In genomic region chr2:184956856-184957255, GRCh38 we compare ENCODE assay signal across 36 cellular contexts.
DNase-seq lines count a peak whose midpoint lies in the region; ATAC-seq, FAIRE-seq and TF ChIP-seq lines count a peak whose summit lies in the region.
"Had no signal": no experiment of that assay in that cellular context is flagged by ENCODE, and none has a peak within 500 bp of the region (broad histone marks: within the 10 kb centered on the region; RNA-seq: fewer than 3 reads in every experiment).

No MANE protein-coding gene starts in this region.

- H2BK20ac ChIP-seq in IMR-90 (ENCODE audit: low read depth, low read length), result no peak overlapping the region

- H3K27me3 ChIP-seq in HepG2 (ENCODE audit: control insufficient read depth in 1 of 2, insufficient read depth in 2 of 2, low read length in 2 of 2) (no peaks in the 10 kb centered on the region), right lobe of liver (no peaks in the 10 kb centered on the region), IMR-90 (ENCODE audit: control insufficient read depth, insufficient read depth, low read length) (no peaks in the 10 kb centered on the region), K562 (ENCODE audit: control insufficient read depth in 2 of 2, insufficient read depth in 2 of 2, low read length in 2 of 2) (no peaks in the 10 kb centered on the region)
- H3K27me3 ChIP-seq: BE2C; BLaER1; BLaER1 treated with 17β-estradiol and CSF1 and Interleukin-3, amounts not matched to agents 10 nM and 100 nM had no signal

- DNase-seq in HepG2 (ENCODE audit: low spot score) (no peak), right lobe of liver (no peak), A549 (ENCODE audit: low read depth in 1 of 2, low spot score in 1 of 2) (no peak), IMR-90 (no peak), K562 (ENCODE audit: extremely low read depth in 1 of 4, low spot score in 3 of 4) (no peak), NCI-H2227 treated with DMSO at 0.1 percent for 48 hours (lab: John Stamatoyannopoulos, UW) (no peak), NCI-H69 (lab: John Stamatoyannopoulos, UW) (no peak)
- no peak for DNase-seq in activated T-cell treated with anti-CD3 and anti-CD28 coated beads, Interleukin-2, amount 50 U/mL, for 4 hours
- DNase-seq: 8988T; ACHN; AML-193; BE2C; C1 segment of cervical spinal cord; Caco-2; Calu3; CD4-positive, alpha-beta memory T cell; CD4-positive, alpha-beta T cell; CD4-positive, CD25-positive, alpha-beta regulatory T cell; CD8-positive, alpha-beta memory T cell; CD8-positive, alpha-beta T cell; COR-L47; DMS 273 treated with DMSO at 0.1 percent for 48 hours; DMS153; DMS53; DMS79; DMS79 treated with DMSO at 0.1 percent for 48 hours; DND-41; EL had no signal

- no peak overlapping the region for H2AK9ac ChIP-seq in IMR-90 (replicated peaks; ENCODE audit: low read depth, low read length, poor library complexity)

- TF ChIP-seq CTCF in HepG2 (CRISPR knock-in tag; IDR thresholded peaks at IDR 0.05) (no peak), right lobe of liver (IDR thresholded peaks at IDR 0.05) (no peak), A549 (IDR thresholded peaks at IDR 0.05) (no peak), IMR-90 (conservative IDR thresholded peaks at IDR 0.05; ENCODE audit: low read depth, low read length) (no peak), K562 (IDR thresholded peaks at IDR 0.05 in 2 of 3, conservative IDR thresholded peaks at IDR 0.05 in 1 of 3; ENCODE audit: insufficient read depth in 2 of 3, low read depth in 1 of 3, low read length in 3 of 3) (no peak)

- no peak overlapping the region for H3K18ac ChIP-seq in IMR-90 (ENCODE audit: low read depth, low read length)

- no peak overlapping the region for H3K4me3 Mint-ChIP-seq in activated T-cell treated with anti-CD3 and anti-CD28 coated beads, Interleukin-2, amount 50 U/mL, for 4 hours
- H3K4me3 Mint-ChIP-seq: B cell; CD14-positive monocyte; CD4-positive, alpha-beta memory T cell; CD4-positive, alpha-beta T cell; CD4-positive, CD25-positive, alpha-beta regulatory T cell; CD8-positive, alpha-beta memory T cell; CD8-positive, alpha-beta T cell had no signal

- H3K27me3 Mint-ChIP-seq in activated T-cell treated with anti-CD3 and anti-CD28 coated beads, Interleukin-2, amount 50 U/mL, for 4 hours (ENCODE audit: low read depth), result no peaks in the 10 kb centered on the region
- H3K27me3 Mint-ChIP-seq: B cell; CD4-positive, alpha-beta memory T cell; CD4-positive, alpha-beta T cell; CD4-positive, CD25-positive, alpha-beta regulatory T cell; CD8-positive, alpha-beta memory T cell had no signal

- no peak overlapping the region for H2BK120ac ChIP-seq in IMR-90 (ENCODE audit: low read depth, low read length)

- H3K27ac ChIP-seq in HepG2 (ENCODE audit: extremely low read length, insufficient read depth, low read length) (no peak overlapping the region), right lobe of liver (no peak overlapping the region), A549 (no peak overlapping the region), IMR-90 (ENCODE audit: insufficient read depth, low read length) (no peak overlapping the region), K562 (ENCODE audit: extremely low read depth, low read depth, low read length) (no peak overlapping the region)
- H3K27ac ChIP-seq: 22Rv1; BLaER1; BLaER1 treated with 17β-estradiol and CSF1 and Interleukin-3, amounts not matched to agents 10 nM and 100 nM; C4-2B had no signal

- no peak overlapping the region for H4K91ac ChIP-seq in IMR-90 (ENCODE audit: insufficient read depth, low read depth, low read length)

- in situ Hi-C loops in HepG2 (cut with HindIII; ENCODE audit: extremely low pct_ligation_motif_present, low pct_unique_long_range_greater_than_20kb), result no loop called here
- in situ Hi-C loops in IMR-90 (cut with MboI; ENCODE audit: low sequenced_read_pairs), result no loop called here
- in situ Hi-C loops in K562 (cut with MboI), result no loop called here

- H3K79me1 ChIP-seq in IMR-90 (ENCODE audit: low read depth in 1 of 2, low read length in 2 of 2), result no peaks in the 10 kb centered on the region

- H2BK5ac ChIP-seq in IMR-90 (ENCODE audit: low read depth, low read length, poor library complexity, severe bottlenecking), result no peak overlapping the region

- no peak overlapping the region for H3K4me2 ChIP-seq in HepG2 (ENCODE audit: low read depth, low read length)
- no peak overlapping the region for H3K4me2 ChIP-seq in A549
- H3K4me2 ChIP-seq in IMR-90 (ENCODE audit: low read depth, low read length), result no peak overlapping the region
- no peak overlapping the region for H3K4me2 ChIP-seq in K562 (ENCODE audit: insufficient read depth, low read length)
- H3K4me2 ChIP-seq: BLaER1; BLaER1 treated with 17β-estradiol and CSF1 and Interleukin-3, amounts not matched to agents 10 nM and 100 nM had no signal

- no peak overlapping the region for H3K14ac ChIP-seq in IMR-90 (replicated peaks; ENCODE audit: low read depth, low read length)

- H3K36me3 ChIP-seq in HepG2 (replicated peaks in 1 of 2; ENCODE audit: control insufficient read depth in 1 of 2, insufficient read depth in 2 of 2, low read length in 2 of 2) (no peaks in the 10 kb centered on the region), right lobe of liver (no peaks in the 10 kb centered on the region), IMR-90 (ENCODE audit: control insufficient read depth, insufficient read depth, low read length) (no peaks in the 10 kb centered on the region), K562 (ENCODE audit: control insufficient read depth, insufficient read depth, low read length) (no peaks in the 10 kb centered on the region)
- H3K36me3 ChIP-seq: BE2C; BLaER1; BLaER1 treated with 17β-estradiol and CSF1 and Interleukin-3, amounts not matched to agents 10 nM and 100 nM had no signal

- no peak overlapping the region for H2BK15ac ChIP-seq in IMR-90 (ENCODE audit: low read depth, low read length)

- POLR2A ChIA-PET in HepG2 (lab: Yijun Ruan, JAX), result no interaction called here
- POLR2A ChIA-PET in A549 (lab: Yijun Ruan, JAX), result no interaction called here
- POLR2A ChIA-PET in IMR-90 (lab: Charles Lee; ENCODE audit: unreplicated experiment), result no interaction called here
- POLR2A ChIA-PET in K562 (lab: Yijun Ruan, JAX), result no interaction called here

- H3K36me3 Mint-ChIP-seq in activated T-cell treated with anti-CD3 and anti-CD28 coated beads, Interleukin-2, amount 50 U/mL, for 4 hours (ENCODE audit: insufficient read depth), result no peaks in the 10 kb centered on the region
- H3K36me3 Mint-ChIP-seq: CD14-positive monocyte; CD4-positive, alpha-beta memory T cell; CD4-positive, CD25-positive, alpha-beta regulatory T cell; CD8-positive, alpha-beta memory T cell; CD8-positive, alpha-beta T cell had no signal

- FAIRE-seq in HepG2 (lab: Jason Lieb, UNC) (no peak), A549 (lab: Jason Lieb, UNC) (no peak), K562 (lab: Jason Lieb, UNC) (no peak)
- FAIRE-seq: A204.1, D721Med had no signal

- no peaks in the 10 kb centered on the region for H3K4me1 ChIP-seq in HepG2 (ENCODE audit: insufficient read depth, low read length)
- no peaks in the 10 kb centered on the region for H3K4me1 ChIP-seq in right lobe of liver
- H3K4me1 ChIP-seq in A549, result no peaks in the 10 kb centered on the region
- H3K4me1 ChIP-seq in IMR-90 (ENCODE audit: control insufficient read depth, insufficient read depth, low read length), result no peaks in the 10 kb centered on the region
- H3K4me1 ChIP-seq in K562 (replicated peaks in 1 of 2; ENCODE audit: control insufficient read depth in 2 of 2, insufficient read depth in 2 of 2, low read length in 2 of 2), result no peaks in the 10 kb centered on the region
- H3K4me1 ChIP-seq: BE2C; BLaER1; BLaER1 treated with 17β-estradiol and CSF1 and Interleukin-3, amounts not matched to agents 10 nM and 100 nM; Caco-2 had no signal

- no peak overlapping the region for H3K4ac ChIP-seq in IMR-90 (ENCODE audit: low read depth, low read length)

- peaks cover 45% of the 10 kb centered on the region for H3K9me3 ChIP-seq in HepG2 (ENCODE audit: low read length)
- H3K9me3 ChIP-seq in right lobe of liver, result no peaks in the 10 kb centered on the region
- H3K9me3 ChIP-seq in A549, result no peaks in the 10 kb centered on the region
- no peaks in the 10 kb centered on the region for H3K9me3 ChIP-seq in IMR-90 (ENCODE audit: control insufficient read depth, insufficient read depth, low read length)
- H3K9me3 ChIP-seq in K562 (replicated peaks; ENCODE audit: control insufficient read depth, insufficient read depth, low read depth, low read length), result no peaks in the 10 kb centered on the region
- H3K9me3 ChIP-seq: BE2C; BLaER1; BLaER1 treated with 17β-estradiol and CSF1 and Interleukin-3, amounts not matched to agents 10 nM and 100 nM; Caco-2 had no signal

- no peak for TF ChIP-seq POLR2A in HepG2 (IDR thresholded peaks at IDR 0.05; ENCODE audit: insufficient read depth in 1 of 2, low read depth in 2 of 2, low read length in 2 of 2)
- TF ChIP-seq POLR2A in right lobe of liver (IDR thresholded peaks at IDR 0.05), result no peak
- no peak for TF ChIP-seq POLR2A in A549 (IDR thresholded peaks at IDR 0.05; ENCODE audit: low read length)
- TF ChIP-seq POLR2A in IMR-90 (IDR thresholded peaks at IDR 0.05; ENCODE audit: low read depth, low read length), result no peak
- no peak for TF ChIP-seq POLR2A in K562 (conservative IDR thresholded peaks at IDR 0.05)

- WGBS in HepG2 (ENCODE audit: low lambda C conversion rate), result 10% methylated on average over 3 of the region's 3 CpGs
- 50% methylated on average over 3 of the region's 3 CpGs for WGBS in right lobe of liver (ENCODE audit: insufficient coverage, low coverage, low lambda C conversion rate, missing lambda C conversion rate)
- 43% methylated on average over 3 of the region's 3 CpGs for WGBS in A549 (ENCODE audit: missing lambda C conversion rate)
- WGBS in IMR-90 (ENCODE audit: extremely low coverage in 2 of 2, insufficient read length in 1 of 2), 2 experiments, result no CpG with 5 or more reads among the region's 3 CpGs
- WGBS in K562 (ENCODE audit: insufficient coverage, low coverage, missing lambda C conversion rate), result 3% methylated on average over 3 of the region's 3 CpGs

- H3K23ac ChIP-seq in IMR-90 (ENCODE audit: low read depth, low read length), result no peak overlapping the region

- H3K4me1 Mint-ChIP-seq in activated T-cell treated with anti-CD3 and anti-CD28 coated beads, Interleukin-2, amount 50 U/mL, for 4 hours (ENCODE audit: low read depth), result no peaks in the 10 kb centered on the region
- H3K4me1 Mint-ChIP-seq: B cell; CD14-positive monocyte; CD4-positive, alpha-beta memory T cell; CD4-positive, CD25-positive, alpha-beta regulatory T cell; CD8-positive, alpha-beta memory T cell had no signal

- H3K9me3 Mint-ChIP-seq in activated T-cell treated with anti-CD3 and anti-CD28 coated beads, Interleukin-2, amount 50 U/mL, for 4 hours, result peaks cover 8% of the 10 kb centered on the region
- H3K9me3 Mint-ChIP-seq: CD8-positive, alpha-beta T cell had no signal

- H2AFZ ChIP-seq in HepG2 (ENCODE audit: low read length), result no peak overlapping the region
- no peak overlapping the region for H2AFZ ChIP-seq in IMR-90 (replicated peaks; ENCODE audit: low read length, poor library complexity)
- no peak overlapping the region for H2AFZ ChIP-seq in K562 (ENCODE audit: low read depth, low read length)

- intact Hi-C loops in HepG2 (cut with micrococcal nuclease; ENCODE audit: unreplicated experiment), result no loop called here
- intact Hi-C loops in right lobe of liver (cut with DNase I), result no loop called here
- intact Hi-C loops in IMR-90 (cut with micrococcal nuclease), result no loop called here
- intact Hi-C loops in K562 (cut with micrococcal nuclease), result no loop called here

- H4K5ac ChIP-seq in IMR-90 (ENCODE audit: low read depth, low read length), result no peak overlapping the region

- no peak for ATAC-seq in HepG2
- ATAC-seq in right lobe of liver, result no peak
- ATAC-seq in A549, result no peak
- no peak for ATAC-seq in IMR-90 (ENCODE audit: low read depth)
- no peak for ATAC-seq in K562
- ATAC-seq in activated T-cell treated with anti-CD3 and anti-CD28 coated beads, Interleukin-2, amount 50 U/mL, for 4 hours, result no peak
- ATAC-seq: CD8-positive, alpha-beta T cell had no signal

- H3K4me3 ChIP-seq in HepG2 (replicated peaks in 1 of 3; ENCODE audit: insufficient read depth in 1 of 3, low read depth in 2 of 3, low read length in 3 of 3) (no peak overlapping the region), right lobe of liver (no peak overlapping the region), A549 (no peak overlapping the region), IMR-90 (ENCODE audit: insufficient read depth, low read depth, low read length) (no peak overlapping the region), K562 (no peak overlapping the region)
- H3K4me3 ChIP-seq: BLaER1; BLaER1 treated with 17β-estradiol and CSF1 and Interleukin-3, amounts not matched to agents 10 nM and 100 nM had no signal

- H3K9ac ChIP-seq in HepG2 (ENCODE audit: insufficient read depth, low read depth, low read length) (no peak overlapping the region), IMR-90 (ENCODE audit: low read depth, low read length) (no peak overlapping the region), K562 (ENCODE audit: insufficient read depth in 1 of 2, low read depth in 2 of 2, low read length in 2 of 2) (no peak overlapping the region)
- H3K9ac ChIP-seq: BLaER1; BLaER1 treated with 17β-estradiol and CSF1 and Interleukin-3, amounts not matched to agents 10 nM and 100 nM had no signal

- H4K20me1 ChIP-seq in HepG2 (ENCODE audit: insufficient read depth, low read length), result no peaks in the 10 kb centered on the region
- H4K20me1 ChIP-seq in IMR-90 (ENCODE audit: insufficient read depth, low read length), result no peaks in the 10 kb centered on the region
- no peaks in the 10 kb centered on the region for H4K20me1 ChIP-seq in K562 (replicated peaks; ENCODE audit: control insufficient read depth, insufficient read depth, low read length)
- H4K20me1 ChIP-seq: BLaER1; BLaER1 treated with 17β-estradiol and CSF1 and Interleukin-3, amounts not matched to agents 10 nM and 100 nM had no signal

- TF ChIP-seq EP300 in HepG2 (IDR thresholded peaks at IDR 0.05; ENCODE audit: low read depth in 2 of 2, low read length in 2 of 2) (no peak), HepG2 (CRISPR knock-in tag; IDR thresholded peaks at IDR 0.05; ENCODE audit: borderline replicate concordance) (no peak), A549 (IDR thresholded peaks at IDR 0.05) (no peak), K562 (IDR thresholded peaks at IDR 0.05; ENCODE audit: low read length) (no peak)

- H3K79me2 ChIP-seq in HepG2 (ENCODE audit: insufficient read depth, low read length) (no peaks in the 10 kb centered on the region), K562 (ENCODE audit: control insufficient read depth, insufficient read depth, low read length) (no peaks in the 10 kb centered on the region)

- dilution Hi-C loops in IMR-90 (cut with HindIII; ENCODE audit: low sequenced_read_pairs, unreplicated experiment), result no loop called here

- H2AK5ac ChIP-seq in IMR-90 (ENCODE audit: low read depth, low read length), result no peak overlapping the region

- H3K9me1 ChIP-seq in IMR-90 (ENCODE audit: insufficient read depth, low read length), result no peaks in the 10 kb centered on the region
- H3K9me1 ChIP-seq in K562 (ENCODE audit: control insufficient read depth, insufficient read depth, low read length), result no peaks in the 10 kb centered on the region

- H4K8ac ChIP-seq in IMR-90 (ENCODE audit: low read depth in 2 of 2, low read length in 2 of 2), result no peak overlapping the region

- TF ChIP-seq RAD21 in HepG2 (CRISPR knock-in tag; IDR thresholded peaks at IDR 0.05) (no peak), A549 (conservative IDR thresholded peaks at IDR 0.05 in 1 of 2, IDR thresholded peaks at IDR 0.05 in 1 of 2) (no peak), IMR-90 (IDR thresholded peaks at IDR 0.05; ENCODE audit: low read length) (no peak), K562 (CRISPR knock-in tag; conservative IDR thresholded peaks at IDR 0.05 in 1 of 2, IDR thresholded peaks at IDR 0.05 in 1 of 2) (no peak)

- no TSS peak for BruUV-seq in HepG2 (replicated peaks; lab: Mats Ljungman, UMichigan)
- no TSS peak for BruUV-seq in IMR-90 (replicated peaks; lab: Mats Ljungman, UMichigan)
- BruUV-seq in K562 (replicated peaks; lab: Mats Ljungman, UMichigan), result no TSS peak

- H3K56ac ChIP-seq in IMR-90 (ENCODE audit: extremely low read depth, insufficient read depth, low read length), result no peak overlapping the region

- CTCF ChIA-PET in HepG2 (lab: Yijun Ruan, JAX; ENCODE audit: low intra/inter-chr PET ratio, low total read pairs), result no interaction called here
- CTCF ChIA-PET in A549 (lab: Yijun Ruan, JAX), result no interaction called here
- CTCF ChIA-PET in IMR-90 (lab: Yijun Ruan, JAX), result no interaction called here
- CTCF ChIA-PET in K562 (lab: Yijun Ruan, JAX; ENCODE audit: low intra/inter-chr PET ratio), result no interaction called here

Comparison
In these comparisons a context has a peak if more than half of its experiments do, and no peak if none do; other contexts are left out.
1. Of the 241 proteins assayed by ChIP-seq in both HepG2 and K562: peak only in HepG2: MAFK; only in K562: none; in both: MAFF; in neither: 239.